ENCODE assay signal across 15 cellular contexts in the genomic region with DNA sequence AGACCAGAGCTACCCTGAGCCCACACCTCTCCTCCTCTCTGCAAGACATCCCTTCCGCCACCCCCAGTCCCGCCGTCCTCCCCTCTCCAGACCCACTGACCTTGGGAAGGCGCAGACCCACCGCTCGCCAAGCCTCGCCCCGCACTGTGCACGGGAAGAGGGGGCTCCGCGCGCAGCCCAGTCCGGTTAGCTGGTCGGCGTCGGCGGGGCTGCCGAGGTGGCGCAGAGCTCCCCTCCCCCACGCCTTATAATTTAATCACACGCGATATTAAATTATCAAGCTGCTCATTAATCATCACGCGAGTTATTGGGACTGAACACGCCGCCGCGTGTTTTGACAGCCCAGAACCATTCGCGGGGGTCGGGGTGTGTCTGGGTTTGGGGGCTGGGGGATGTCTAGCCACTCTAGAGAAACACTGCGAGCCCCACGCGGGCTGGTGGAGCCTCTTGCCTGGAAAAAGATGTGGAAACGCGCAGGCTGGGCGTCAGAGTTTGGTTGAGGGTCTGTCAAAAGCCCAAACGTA. TPM values are rescaled to one million over a fixed set of nuclear protein-coding genes. Genes with fewer than 3 reads are reported as not detected.
DNase-seq lines count a peak whose midpoint lies in the region; ATAC-seq and TF ChIP-seq lines count a peak whose summit lies in the region.
"Had no signal": no experiment of that assay in that cellular context is flagged by ENCODE, and none has a peak within 500 bp of the region (broad histone marks: within the 10 kb centered on the region; RNA-seq: fewer than 3 reads in every experiment).

TSS of gene LINC00237 (minus strand) at position 188 of the 524 bp plus-strand sequence.

- intact Hi-C loops in sigmoid colon (cut with DNase I): loop anchor here (10.0 kb wide), 1 partner anchor 399 kb away; no protein-coding TSS in a partner anchor

- H3K4me3 ChIP-seq in iPS DF 6.9 (ENCODE audit: low read length) (peak within 1 kb of the TSS; percentile 34; the same call in 1 of the 2 replicates), sigmoid colon (peak within 1 kb of the TSS in 3 of 4 donors; percentile 9 to 38 (median 30))
- H3K4me3 ChIP-seq: uterus had no signal

- no peaks in the 10 kb centered on the region for H3K9me3 Mint-ChIP-seq in T-helper 2 cell treated with Interferon-gamma antibody and Interleukin-4, amounts not matched to agents 5 μg/mL and 100 μg/mL, for 36 hours
- H3K9me3 Mint-ChIP-seq: natural killer cell treated with Interleukin-12 subunit alpha and Interleukin-12 subunit beta and Interleukin-15 and Interleukin-18, amount 100 ng/mL, for 72 hours had no signal

- TF ChIP-seq POLR2A in sigmoid colon (IDR thresholded peaks at IDR 0.05): no peak

- H3K36me3 Mint-ChIP-seq in T-helper 2 cell treated with Interferon-gamma antibody and Interleukin-4, amounts not matched to agents 5 μg/mL and 100 μg/mL, for 36 hours (ENCODE audit: low read depth): peaks cover 2% of the 10 kb centered on the region
- H3K36me3 Mint-ChIP-seq: natural killer cell treated with Interleukin-12 subunit alpha and Interleukin-12 subunit beta and Interleukin-15 and Interleukin-18, amount 100 ng/mL, for 72 hours had no signal

- H3K36me3 ChIP-seq in iPS DF 6.9 (ENCODE audit: control insufficient read depth, insufficient read depth, low read length) (no peaks in the 10 kb centered on the region), sigmoid colon (no peaks in the 10 kb centered on the region)
- H3K36me3 ChIP-seq: uterus had no signal

- peaks cover 8% of the 10 kb centered on the region for H3K4me1 ChIP-seq in iPS DF 6.9 (ENCODE audit: control insufficient read depth, insufficient read depth, low read length)
- peaks cover 0 to 42% (median 39%) of the 10 kb centered on the region in 4 donors for H3K4me1 ChIP-seq in sigmoid colon

- H3K27ac ChIP-seq in iPS DF 6.9 (ENCODE audit: low read length) (no peak within 1 kb of the TSS), sigmoid colon (no peak within 1 kb of the TSS)
- H3K27ac ChIP-seq: uterus had no signal

- ATAC-seq in HG03439 (IDR thresholded peaks at IDR 0.05; ENCODE audit: unreplicated experiment): no peak
- ATAC-seq: natural killer cell treated with Interleukin-12 subunit alpha and Interleukin-12 subunit beta and Interleukin-15 and Interleukin-18, amount 100 ng/mL, for 72 hours; PC-3 had no signal

- H3K9me3 ChIP-seq in iPS DF 6.9 (ENCODE audit: control insufficient read depth, insufficient read depth, low read length) (no peaks in the 10 kb centered on the region), sigmoid colon (no peaks in the 10 kb centered on the region)
- H3K9me3 ChIP-seq: uterus had no signal

- DNase-seq in T-helper 2 cell treated with Interferon-gamma antibody and Interleukin-4, amounts not matched to agents 5 μg/mL and 100 μg/mL, for 36 hours (ENCODE audit: low spot score): no peak
- DNase-seq in T-helper 2 cell: no peak
- DNase-seq in NCI-H69 (lab: John Stamatoyannopoulos, UW): peak; percentile 20
- DNase-seq in iPS DF 6.9 (ENCODE audit: low read depth, low spot score): no peak
- DNase-seq in sigmoid colon: no peak
- no peak for DNase-seq in COR-L47 (lab: John Stamatoyannopoulos, UW)
- DNase-seq in hepatic stellate cell (ENCODE audit: low spot score): no peak
- DNase-seq: cerebellar nuclear complex, DMS153, NCI-H446, PC-3, SW 1271, uterus had no signal

- H3K27ac Mint-ChIP-seq in T-helper 2 cell treated with Interferon-gamma antibody and Interleukin-4, amounts not matched to agents 5 μg/mL and 100 μg/mL, for 36 hours: peak within 1 kb of the TSS; percentile 36
- H3K27ac Mint-ChIP-seq: natural killer cell treated with Interleukin-12 subunit alpha and Interleukin-12 subunit beta and Interleukin-15 and Interleukin-18, amount 100 ng/mL, for 72 hours had no signal

- no peak for TF ChIP-seq EP300 in sigmoid colon (IDR thresholded peaks at IDR 0.05)

- H3K4me1 Mint-ChIP-seq in T-helper 2 cell treated with Interferon-gamma antibody and Interleukin-4, amounts not matched to agents 5 μg/mL and 100 μg/mL, for 36 hours (ENCODE audit: low read depth): peaks cover 20% of the 10 kb centered on the region

- no CpG with 5 or more reads among the region's 38 CpGs for WGBS in iPS DF 6.9 (ENCODE audit: insufficient coverage, insufficient read length)
- 8 to 22% methylated on average over 38 of the region's 38 CpGs for WGBS in sigmoid colon, 2 donors

- peaks cover 85% of the 10 kb centered on the region for H3K27me3 Mint-ChIP-seq in T-helper 2 cell treated with Interferon-gamma antibody and Interleukin-4, amounts not matched to agents 5 μg/mL and 100 μg/mL, for 36 hours (ENCODE audit: low read depth)

- H3K4me3 Mint-ChIP-seq in T-helper 2 cell treated with Interferon-gamma antibody and Interleukin-4, amounts not matched to agents 5 μg/mL and 100 μg/mL, for 36 hours: no peak within 1 kb of the TSS
- H3K4me3 Mint-ChIP-seq: natural killer cell treated with Interleukin-12 subunit alpha and Interleukin-12 subunit beta and Interleukin-15 and Interleukin-18, amount 100 ng/mL, for 72 hours had no signal

- H3K27me3 ChIP-seq in iPS DF 6.9 (ENCODE audit: control insufficient read depth, insufficient read depth, low read length) (peaks cover 39% of the 10 kb centered on the region), sigmoid colon (peaks cover 60 to 71% (median 63%) of the 10 kb centered on the region in 3 donors)

- TF ChIP-seq CTCF in sigmoid colon (IDR thresholded peaks at IDR 0.05): no peak

RNA-seq across cellular contexts. Expression of gene LINC00237, which starts in this region (rescaled TPM):
- total RNA-seq in sigmoid colon: not detected
- not detected for polyA plus RNA-seq in sigmoid colon
- total RNA-seq: natural killer cell treated with Interleukin-12 subunit alpha and Interleukin-12 subunit beta and Interleukin-15 and Interleukin-18, amount 100 ng/mL, for 72 hours; PC-3; uterus had no signal
